Comparison of ENCODE assay signal across 28 cellular contexts in genomic region chr10:75476985-75477384, GRCh38. TPM values are rescaled to one million over a fixed set of nuclear protein-coding genes. Genes with fewer than 3 reads are reported as not detected.
"Had no signal": no experiment of that assay in that cellular context is flagged by ENCODE, and none has a peak within 500 bp of the region (broad histone marks: within the 10 kb centered on the region; RNA-seq: fewer than 3 reads in every experiment).

No MANE protein-coding gene starts in this region.

- H3K4me1 ChIP-seq: colonic mucosa, foreskin keratinocyte, gastrocnemius medialis had no signal

- DNase-seq: colonic mucosa; cortex of kidney; dermis blood vessel endothelial cell; dorsolateral prefrontal cortex; effector CD4-positive, alpha-beta T cell; effector CD8-positive, alpha-beta T cell; effector memory CD4-positive, alpha-beta T cell; effector memory CD8-positive, alpha-beta T cell; endodermal cell; erythroblast; esophagus squamous epithelium; foreskin fibroblast; foreskin keratinocyte; foreskin melanocyte; gastrocnemius medialis; glutamatergic neuron; heart left ventricle; heart right ventricle had no signal

- H3K27me3 Mint-ChIP-seq: dendritic cell treated with granulocyte-macrophage colony-stimulating factor and Interleukin-4, amounts not matched to agents 40 ng/mL and 50 ng/mL, for 4 days had no signal

- H3K36me3 ChIP-seq: colonic mucosa, esophagus muscularis mucosa, esophagus squamous epithelium, gastrocnemius medialis, gastroesophageal sphincter, heart left ventricle, heart right ventricle had no signal

- H3K4me3 Mint-ChIP-seq: dendritic cell treated with granulocyte-macrophage colony-stimulating factor and Interleukin-4, amounts not matched to agents 40 ng/mL and 50 ng/mL, for 4 days; effector memory CD8-positive, alpha-beta T cell; endodermal cell had no signal

- H3K27ac ChIP-seq: colonic mucosa, coronary artery, dorsolateral prefrontal cortex, epithelial cell of prostate, foreskin keratinocyte, gastrocnemius medialis, gastroesophageal sphincter, heart left ventricle, heart right ventricle had no signal

- H3K27ac Mint-ChIP-seq: dendritic cell treated with granulocyte-macrophage colony-stimulating factor and Interleukin-4, amounts not matched to agents 40 ng/mL and 50 ng/mL, for 4 days; effector memory CD8-positive, alpha-beta T cell; endodermal cell had no signal

- FAIRE-seq: colon, endometrium, endothelial cell of umbilical vein, frontal cortex had no signal

- H3K4me3 ChIP-seq: colonic mucosa, coronary artery, dorsolateral prefrontal cortex, esophagus muscularis mucosa, esophagus squamous epithelium, gastrocnemius medialis, gastroesophageal sphincter, heart left ventricle, heart right ventricle had no signal

- H3K9me3 ChIP-seq: colonic mucosa, esophagus muscularis mucosa, esophagus squamous epithelium, gastrocnemius medialis, gastroesophageal sphincter, heart left ventricle had no signal

- ATAC-seq: effector memory CD8-positive, alpha-beta T cell; esophagus mucosa; foreskin keratinocyte; gastrocnemius medialis; gastroesophageal sphincter; heart left ventricle; heart right ventricle had no signal

- H3K9me3 Mint-ChIP-seq: dendritic cell treated with granulocyte-macrophage colony-stimulating factor and Interleukin-4, amounts not matched to agents 40 ng/mL and 50 ng/mL, for 4 days; effector memory CD8-positive, alpha-beta T cell had no signal

- H3K27me3 ChIP-seq: colonic mucosa, dorsolateral prefrontal cortex, esophagus muscularis mucosa, esophagus squamous epithelium, foreskin keratinocyte, gastrocnemius medialis, gastroesophageal sphincter, heart left ventricle, heart right ventricle had no signal

RNA-seq across cellular contexts. Expression of gene LRMDA, which starts 45.6 kb away (rescaled TPM):
- total RNA-seq: foreskin keratinocyte had no signal
- polyA plus RNA-seq: foreskin keratinocyte had no signal
